Comparison of ENCODE assay signal across 8 cellular contexts in genomic region chr20:4171538-4172116, GRCh38. TPM values are rescaled to one million over a fixed set of nuclear protein-coding genes. Genes with fewer than 3 reads are reported as not detected.
DNase-seq lines count a peak whose midpoint lies in the region; ATAC-seq and TF ChIP-seq lines count a peak whose summit lies in the region.

No MANE protein-coding gene starts in this region.

- peak overlapping the region; percentile 58 for H3K4me3 Mint-ChIP-seq in activated CD4-positive, alpha-beta T cell treated with anti-CD3 and anti-CD28 coated beads, Interleukin-2, amount 10 ng/mL, durations not matched to agents 7 days and 5 days

- no peak for ATAC-seq in HG02678 (IDR thresholded peaks at IDR 0.05; ENCODE audit: unreplicated experiment)

- H3K27ac ChIP-seq in liver (ENCODE audit: low read depth in 1 of 2, low read length in 2 of 2) (peak overlapping the region; percentile 57 to 61), thyroid gland (peak overlapping the region in 2 of 3 donors; percentile 15 to 62)

- peak overlapping the region; percentile 87 for H3K27ac Mint-ChIP-seq in activated CD4-positive, alpha-beta T cell treated with anti-CD3 and anti-CD28 coated beads, Interleukin-2, amount 10 ng/mL, durations not matched to agents 7 days and 5 days

- no peaks in the 10 kb centered on the region for H3K9me3 Mint-ChIP-seq in activated CD4-positive, alpha-beta T cell treated with anti-CD3 and anti-CD28 coated beads, Interleukin-2, amount 10 ng/mL, durations not matched to agents 7 days and 5 days

- H3K4me3 ChIP-seq in astrocyte of the spinal cord (ENCODE audit: low read depth, low read length): peak overlapping the region; percentile 50
- peak overlapping the region in 2 of 3 donors; percentile 53 to 56 for H3K4me3 ChIP-seq in liver (ENCODE audit: low read depth in 1 of 3, low read length in 3 of 3)
- H3K4me3 ChIP-seq in thyroid gland (replicated peaks in 1 of 3): no peak overlapping the region

- no peak for TF ChIP-seq POLR2A in thyroid gland (IDR thresholded peaks at IDR 0.05)

- peaks cover 44% of the 10 kb centered on the region for H3K4me1 Mint-ChIP-seq in activated CD4-positive, alpha-beta T cell treated with anti-CD3 and anti-CD28 coated beads, Interleukin-2, amount 10 ng/mL, durations not matched to agents 7 days and 5 days

- intact Hi-C loops in thyroid gland (cut with DNase I): loop anchor here (2.0 kb wide), 1 partner anchor 61 kb away; no protein-coding TSS in a partner anchor

- DNase-seq in activated CD4-positive, alpha-beta T cell treated with anti-CD3 and anti-CD28 coated beads, Interleukin-2, amount 10 ng/mL, durations not matched to agents 7 days and 5 days: no peak
- DNase-seq in activated CD4-positive, alpha-beta T cell treated with anti-CD3 and anti-CD28 coated beads for 48 hours: no peak
- DNase-seq in astrocyte of the spinal cord (ENCODE audit: low read depth, low spot score) (peak; percentile 35), thyroid gland (no peak), NK-92 (lab: John Stamatoyannopoulos, UW; ENCODE audit: unreplicated experiment) (no peak), NCI-H1436 treated with DMSO at 0.1 percent for 48 hours (lab: John Stamatoyannopoulos, UW) (no peak)

- WGBS in liver: 32% methylated on average over 13 of the region's 13 CpGs
- WGBS in thyroid gland, 2 donors: 78 to 86% methylated on average over 9 to 13 of the region's 13 CpGs

- no peaks in the 10 kb centered on the region for H3K9me3 ChIP-seq in liver (ENCODE audit: control insufficient read depth in 4 of 4, low read length in 3 of 4)
- H3K9me3 ChIP-seq in thyroid gland: no peaks in the 10 kb centered on the region

- H3K36me3 ChIP-seq in liver (ENCODE audit: control insufficient read depth in 4 of 4, insufficient read depth in 3 of 4, low read depth in 1 of 4, low read length in 3 of 4): no peaks in the 10 kb centered on the region
- no peaks in the 10 kb centered on the region for H3K36me3 ChIP-seq in thyroid gland

- POLR2A ChIA-PET in activated CD4-positive, alpha-beta T cell treated with anti-CD3 and anti-CD28 coated beads, Interleukin-2, amount 10 ng/mL, durations not matched to agents 7 days and 5 days (lab: Charles Lee): interaction anchor here (0.6 to 0.7 kb wide), 2 partner anchors 64 to 505 kb away, joined by 3 read pairs; no protein-coding TSS in a partner anchor

- H3K9ac ChIP-seq in liver (ENCODE audit: low read depth in 1 of 2, low read length in 2 of 2): peak overlapping the region in 1 of 2 donors; percentile 11

- CTCF ChIA-PET in activated CD4-positive, alpha-beta T cell treated with anti-CD3 and anti-CD28 coated beads, Interleukin-2, amount 10 ng/mL, durations not matched to agents 7 days and 5 days (lab: Charles Lee): interaction anchor here (0.8 to 1.1 kb wide), 3 partner anchors 12 to 36 kb away, joined by 3 to 4 read pairs (median 3); no protein-coding TSS in a partner anchor

- in situ Hi-C loops in astrocyte of the spinal cord (cut with HindIII; ENCODE audit: low sequenced_read_pairs): no loop called here

- peaks cover 3 to 17% (median 12%) of the 10 kb centered on the region in 4 donors for H3K4me1 ChIP-seq in liver (ENCODE audit: control insufficient read depth in 4 of 4, insufficient read depth in 4 of 4, low read length in 3 of 4)
- H3K4me1 ChIP-seq in thyroid gland: peaks cover 0 to 7% of the 10 kb centered on the region in 2 donors

- no peaks in the 10 kb centered on the region for H3K27me3 Mint-ChIP-seq in activated CD4-positive, alpha-beta T cell treated with anti-CD3 and anti-CD28 coated beads, Interleukin-2, amount 10 ng/mL, durations not matched to agents 7 days and 5 days

- H3K27me3 ChIP-seq in liver (ENCODE audit: control insufficient read depth in 4 of 4, insufficient read depth in 4 of 4, low read length in 3 of 4) (no peaks in the 10 kb centered on the region), thyroid gland (no peaks in the 10 kb centered on the region)

- no peaks in the 10 kb centered on the region for H3K36me3 Mint-ChIP-seq in activated CD4-positive, alpha-beta T cell treated with anti-CD3 and anti-CD28 coated beads, Interleukin-2, amount 10 ng/mL, durations not matched to agents 7 days and 5 days (ENCODE audit: low read depth)

- TF ChIP-seq RAD21 in liver (IDR thresholded peaks at IDR 0.05): no peak

- no peak for TF ChIP-seq CTCF in astrocyte of the spinal cord (IDR thresholded peaks at IDR 0.05; ENCODE audit: low read depth, low read length)
- no peak for TF ChIP-seq CTCF in liver (IDR thresholded peaks at IDR 0.05; ENCODE audit: low read depth, low read length, missing input control)
- no peak for TF ChIP-seq CTCF in thyroid gland (IDR thresholded peaks at IDR 0.05)

TF ChIP-seq in liver, 16 proteins besides CTCF, POLR2A, EP300 and RAD21:
- no peak for TF ChIP-seq GABPA (IDR thresholded peaks at IDR 0.05 in 1 of 2, conservative IDR thresholded peaks at IDR 0.05 in 1 of 2)
- TF ChIP-seq TAF1 (conservative IDR thresholded peaks at IDR 0.05): no peak
- peak; percentile 4 for TF ChIP-seq FOXA2 (IDR thresholded peaks at IDR 0.05)
- TF ChIP-seq MAX (IDR thresholded peaks at IDR 0.05): no peak
- no peak for TF ChIP-seq NR2F2 (IDR thresholded peaks at IDR 0.05)
- TF ChIP-seq YY1 (IDR thresholded peaks at IDR 0.05): no peak
- TF ChIP-seq SP1 (IDR thresholded peaks at IDR 0.05): peak; percentile 48
- TF ChIP-seq, protein P1, sequence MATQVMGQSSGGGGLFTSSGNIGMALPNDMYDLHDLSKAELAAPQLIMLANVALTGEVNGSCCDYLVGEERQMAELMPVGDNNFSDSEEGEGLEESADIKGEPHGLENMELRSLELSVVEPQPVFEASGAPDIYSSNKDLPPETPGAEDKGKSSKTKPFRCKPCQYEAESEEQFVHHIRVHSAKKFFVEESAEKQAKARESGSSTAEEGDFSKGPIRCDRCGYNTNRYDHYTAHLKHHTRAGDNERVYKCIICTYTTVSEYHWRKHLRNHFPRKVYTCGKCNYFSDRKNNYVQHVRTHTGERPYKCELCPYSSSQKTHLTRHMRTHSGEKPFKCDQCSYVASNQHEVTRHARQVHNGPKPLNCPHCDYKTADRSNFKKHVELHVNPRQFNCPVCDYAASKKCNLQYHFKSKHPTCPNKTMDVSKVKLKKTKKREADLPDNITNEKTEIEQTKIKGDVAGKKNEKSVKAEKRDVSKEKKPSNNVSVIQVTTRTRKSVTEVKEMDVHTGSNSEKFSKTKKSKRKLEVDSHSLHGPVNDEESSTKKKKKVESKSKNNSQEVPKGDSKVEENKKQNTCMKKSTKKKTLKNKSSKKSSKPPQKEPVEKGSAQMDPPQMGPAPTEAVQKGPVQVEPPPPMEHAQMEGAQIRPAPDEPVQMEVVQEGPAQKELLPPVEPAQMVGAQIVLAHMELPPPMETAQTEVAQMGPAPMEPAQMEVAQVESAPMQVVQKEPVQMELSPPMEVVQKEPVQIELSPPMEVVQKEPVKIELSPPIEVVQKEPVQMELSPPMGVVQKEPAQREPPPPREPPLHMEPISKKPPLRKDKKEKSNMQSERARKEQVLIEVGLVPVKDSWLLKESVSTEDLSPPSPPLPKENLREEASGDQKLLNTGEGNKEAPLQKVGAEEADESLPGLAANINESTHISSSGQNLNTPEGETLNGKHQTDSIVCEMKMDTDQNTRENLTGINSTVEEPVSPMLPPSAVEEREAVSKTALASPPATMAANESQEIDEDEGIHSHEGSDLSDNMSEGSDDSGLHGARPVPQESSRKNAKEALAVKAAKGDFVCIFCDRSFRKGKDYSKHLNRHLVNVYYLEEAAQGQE (IDR thresholded peaks at IDR 0.05): no peak
- no peak for TF ChIP-seq JUND (IDR thresholded peaks at IDR 0.05)
- peak; percentile 37 for TF ChIP-seq HNF4G (IDR thresholded peaks at IDR 0.05)
- TF ChIP-seq ATF3 (IDR thresholded peaks at IDR 0.05): no peak
- no peak for TF ChIP-seq FOXA1 (IDR thresholded peaks at IDR 0.05)
- no peak for TF ChIP-seq ZBTB33 (IDR thresholded peaks at IDR 0.05)
- TF ChIP-seq EGR1 (IDR thresholded peaks at IDR 0.05; ENCODE audit: low read depth in 2 of 2): no peak
- TF ChIP-seq RXRA (IDR thresholded peaks at IDR 0.05): peak in 1 of 2 donors; percentile 15
- peak; percentile 68 to 76 for TF ChIP-seq HNF4A (conservative IDR thresholded peaks at IDR 0.05)

RNA-seq across cellular contexts. Expression of gene SMOX, which starts 23.0 kb away (rescaled TPM):
- total RNA-seq in activated CD4-positive, alpha-beta T cell treated with anti-CD3 and anti-CD28 coated beads, Interleukin-2, amount 10 ng/mL, durations not matched to agents 7 days and 5 days: 1 to 10 TPM; 3.3 to 3.4 TPM
- total RNA-seq in liver (10 to 100 TPM in 1 of 2 donors, 1 to 10 TPM in 1; 1.8 to 25.4 TPM), thyroid gland (1 to 10 TPM; 4.0 to 7.3 (median 5.4) TPM)
- polyA plus RNA-seq in liver: 1 to 10 TPM; 1.5 to 2.7 TPM

Comparison
In these comparisons a context has a peak if more than half of its experiments do, and no peak if none do; other contexts are left out.
1. H3K4me3 ChIP-seq: peak in astrocyte of the spinal cord (single experiment) and liver (2 of 3); none in thyroid gland (0 of 3).